21 cellular contexts compared by ENCODE assay signal in genomic region chr16:11521019-11521418, GRCh38.
DNase-seq lines count a peak whose midpoint lies in the region; ATAC-seq, FAIRE-seq and TF ChIP-seq lines count a peak whose summit lies in the region.
"Had no signal": no experiment of that assay in that cellular context is flagged by ENCODE, and none has a peak within 500 bp of the region (broad histone marks: within the 10 kb centered on the region; RNA-seq: fewer than 3 reads in every experiment).

No MANE protein-coding gene starts in this region.

- POLR2A ChIA-PET in HEK293 (lab: Yijun Ruan, JAX), result no interaction called here
- POLR2A ChIA-PET in GM12878 (lab: Charles Lee), result no interaction called here

- DNase-seq in OCI-M1 (lab: John Stamatoyannopoulos, UW) (peak; percentile 7), GM12878 (ENCODE audit: low read depth, low spot score) (no peak), type B pancreatic cell (ENCODE audit: extremely low spot score, unreplicated experiment) (no peak), midbrain (lab: John Stamatoyannopoulos, UW) (no peak)
- no peak for DNase-seq in activated effector memory CD4-positive, alpha-beta T cell treated with anti-CD3 and anti-CD28 coated beads, Interleukin-2, amount 50 U/mL, for 16 hours
- DNase-seq: CD4-positive, CD25-positive, alpha-beta regulatory T cell; CD8-positive, alpha-beta T cell; DMS 273 treated with DMSO at 0.1 percent for 48 hours; DMS79; EL; GDM1; H9; HFFc6 had no signal

- no peaks in the 10 kb centered on the region for H3K79me2 ChIP-seq in GM12878 (ENCODE audit: control insufficient read depth, insufficient read depth, low read length)

- H3K27me3 Mint-ChIP-seq in type B pancreatic cell, result peaks cover 7% of the 10 kb centered on the region

- H3K4me2 ChIP-seq in GM12878 (ENCODE audit: control insufficient read depth, insufficient read depth), result no peak overlapping the region
- H3K4me2 ChIP-seq: BLaER1, GM23338 had no signal

- H3K9ac ChIP-seq in GM12878 (ENCODE audit: control insufficient read depth, insufficient read depth, low read length), result no peak overlapping the region
- H3K9ac ChIP-seq: BLaER1 had no signal

- FAIRE-seq in GM12878 (lab: Jason Lieb, UNC), result no peak
- FAIRE-seq: D721Med, GM12891, GM18507 had no signal

- H3K9me3 ChIP-seq in HEK293 (ENCODE audit: control insufficient read depth, insufficient read depth, low read depth, low read length) (no peaks in the 10 kb centered on the region), GM12878 (replicated peaks; ENCODE audit: control insufficient read depth, insufficient read depth, low read length) (no peaks in the 10 kb centered on the region; the same call in 1 of the 3 replicates)

- H4K20me1 ChIP-seq in GM12878 (ENCODE audit: control insufficient read depth, insufficient read depth), result no peaks in the 10 kb centered on the region
- H4K20me1 ChIP-seq: BLaER1 had no signal

- H3K9me3 Mint-ChIP-seq in type B pancreatic cell, result no peaks in the 10 kb centered on the region
- H3K9me3 Mint-ChIP-seq: GM23338, H9, HFFc6 had no signal

- H3K27ac Mint-ChIP-seq in type B pancreatic cell, result no peak overlapping the region
- H3K27ac Mint-ChIP-seq: CD8-positive, alpha-beta T cell; GM23338; H9; HFFc6 had no signal

- no peak for TF ChIP-seq RAD21 in GM12878 (IDR thresholded peaks at IDR 0.05; ENCODE audit: insufficient read depth, low read depth, low read length)

- in situ Hi-C loops in GM12878 (cut with MboI), result no loop called here

- no peak for ATAC-seq in GM12878
- ATAC-seq: CD8-positive, alpha-beta T cell; GM23338; HCT116 had no signal

- no peaks in the 10 kb centered on the region for H3K4me1 ChIP-seq in HEK293 (ENCODE audit: control insufficient read depth, insufficient read depth, low read length)
- H3K4me1 ChIP-seq in GM12878 (ENCODE audit: control insufficient read depth, insufficient read depth, low read length), result no peaks in the 10 kb centered on the region

- H3K27ac ChIP-seq in HEK293 (ENCODE audit: extremely low read depth, low read depth, low read length) (no peak overlapping the region), GM12878 (ENCODE audit: control insufficient read depth, insufficient read depth) (no peak overlapping the region)
- H3K27ac ChIP-seq: BLaER1, C4-2B had no signal

- no peak overlapping the region for H3K4me3 ChIP-seq in HEK293 (ENCODE audit: low read depth, low read length)
- H3K4me3 ChIP-seq in GM12878, result no peak overlapping the region
- H3K4me3 ChIP-seq: BLaER1, GM23338 had no signal

- no peak overlapping the region for H2AFZ ChIP-seq in GM12878 (ENCODE audit: control insufficient read depth, low read depth, low read length)
- H2AFZ ChIP-seq: GM23338 had no signal

- TF ChIP-seq POLR2A in GM12878 (IDR thresholded peaks at IDR 0.05; ENCODE audit: low read depth, low read length), result no peak

- TF ChIP-seq EP300 in GM12878 (IDR thresholded peaks at IDR 0.05; ENCODE audit: borderline replicate concordance in 1 of 2, control insufficient read depth in 1 of 2, low read depth in 2 of 2, low read length in 2 of 2), result no peak

- RAD21 ChIA-PET in GM12878 (lab: Charles Lee; ENCODE audit: unreplicated experiment), result no interaction called here

- H3K36me3 ChIP-seq in HEK293 (ENCODE audit: control insufficient read depth in 2 of 2, insufficient read depth in 1 of 2, low read length in 2 of 2), result no peaks in the 10 kb centered on the region
- no peaks in the 10 kb centered on the region for H3K36me3 ChIP-seq in GM12878 (ENCODE audit: control insufficient read depth in 2 of 2, insufficient read depth in 2 of 2, low read length in 1 of 2)
- H3K36me3 ChIP-seq: BLaER1 had no signal

- H3K27me3 ChIP-seq in GM12878 (replicated peaks in 1 of 2; ENCODE audit: control insufficient read depth in 2 of 2, insufficient read depth in 2 of 2, low read length in 1 of 2), result no peaks in the 10 kb centered on the region
- H3K27me3 ChIP-seq: BLaER1 had no signal

- SMC1A ChIA-PET in GM12878 (lab: Charles Lee; ENCODE audit: uncharacterized antibody, unreplicated experiment), result no interaction called here

- no peak overlapping the region for H3K4me3 Mint-ChIP-seq in type B pancreatic cell
- H3K4me3 Mint-ChIP-seq: CD4-positive, CD25-positive, alpha-beta regulatory T cell; CD8-positive, alpha-beta T cell; GM23338; H9; HFFc6 had no signal

- no peaks in the 10 kb centered on the region for H3K36me3 Mint-ChIP-seq in type B pancreatic cell

- BruUV-seq in GM12878 (replicated peaks; lab: Mats Ljungman, UMichigan), result no TSS peak

- intact Hi-C loops in GM12878 (cut with micrococcal nuclease; ENCODE audit: unreplicated experiment), result no loop called here

- TF ChIP-seq CTCF in HEK293 (tag by site-specific recombination; IDR thresholded peaks at IDR 0.05) (no peak), GM12878 (IDR thresholded peaks at IDR 0.05 in 2 of 3, conservative IDR thresholded peaks at IDR 0.05 in 1 of 3; ENCODE audit: control insufficient read depth in 2 of 3, extremely low read depth in 1 of 3, insufficient read depth in 1 of 3, low read depth in 3 of 3, low read length in 3 of 3) (no peak), type B pancreatic cell (conservative IDR thresholded peaks at IDR 0.05) (no peak)

- 0% methylated on average over 1 of the region's 1 CpG for WGBS in GM12878 (ENCODE audit: insufficient coverage, insufficient replicate concordance, low lambda C conversion rate, missing lambda C conversion rate)

- H3K4me1 Mint-ChIP-seq in type B pancreatic cell (ENCODE audit: unreplicated experiment), result no peaks in the 10 kb centered on the region
- H3K4me1 Mint-ChIP-seq: CD4-positive, CD25-positive, alpha-beta regulatory T cell had no signal

- CTCF ChIA-PET in HEK293 (lab: Yijun Ruan, JAX) (interaction anchor here (1.6 kb wide), 1 partner anchor 11 kb away, joined by 5 read pairs; no protein-coding TSS in a partner anchor), GM12878 (lab: Yijun Ruan, JAX) (interaction anchor here (1.0 to 1.4 kb wide), 2 partner anchors 10 to 121 kb away, joined by 3 read pairs; no protein-coding TSS in a partner anchor)

TF ChIP-seq in HEK293, 187 proteins besides CTCF, POLR2A, EP300 and RAD21:
- TF ChIP-seq ZNF624 (tag by site-specific recombination; IDR thresholded peaks at IDR 0.05) (peak; percentile 95), TCF7L2 (IDR thresholded peaks at IDR 0.05; ENCODE audit: borderline replicate concordance, low read depth, low read length) (no peak), SETDB1 (IDR thresholded peaks at IDR 0.05; ENCODE audit: insufficient read length, low read length) (peak; percentile 80)

TF ChIP-seq in GM12878, 131 proteins besides CTCF, POLR2A, EP300 and RAD21:
- TF ChIP-seq SUZ12 (IDR thresholded peaks at IDR 0.05; ENCODE audit: unreplicated experiment) (no peak), IRF4 (IDR thresholded peaks at IDR 0.05; ENCODE audit: low read depth, low read length) (no peak), CHD1 (IDR thresholded peaks at IDR 0.05; ENCODE audit: low read depth, low read length) (no peak), CBX5 (IDR thresholded peaks at IDR 0.05; ENCODE audit: low read depth) (0 out of 2 replicates have a peak, but pooled peaks have one; percentile 35)
